In genomic region chr1:999797-1000356, GRCh38 we compare ENCODE assay signal across 1 cellular context.
TF ChIP-seq lines count a peak whose summit lies in the region.

Gene HES4, minus strand, starts transcription at chr1:1000097. Its CDS starts 124 bp downstream, at chr1:999973.

TF ChIP-seq in HEK293, 187 proteins besides CTCF, POLR2A, EP300 and RAD21 (continued from another document):
- TF ChIP-seq KLF8 (tag by site-specific recombination; IDR thresholded peaks at IDR 0.05) (peak; percentile 6; the same call in 1 of the 2 replicates), ZNF561 (tag by site-specific recombination; IDR thresholded peaks at IDR 0.05; ENCODE audit: borderline replicate concordance) (peak; percentile 47; the same call in 1 of the 2 replicates), ZBTB8A (tag by site-specific recombination; IDR thresholded peaks at IDR 0.05) (peak; percentile 84), ZNF302 (tag by site-specific recombination; IDR thresholded peaks at IDR 0.05; ENCODE audit: low read depth) (no peak), ZNF639 (tag by site-specific recombination; IDR thresholded peaks at IDR 0.05) (no peak), ZFP69B (tag by site-specific recombination; IDR thresholded peaks at IDR 0.05) (peak; percentile 68), EGR2 (tag by site-specific recombination; IDR thresholded peaks at IDR 0.05; ENCODE audit: low read depth) (peak; percentile 74), GLIS1 (tag by site-specific recombination; IDR thresholded peaks at IDR 0.05) (peak; percentile 75), IKZF3 (tag by site-specific recombination; IDR thresholded peaks at IDR 0.05) (peak; percentile 58), MYNN (tag by site-specific recombination; IDR thresholded peaks at IDR 0.05; ENCODE audit: borderline replicate concordance) (no peak), ZNF677 (tag by site-specific recombination; IDR thresholded peaks at IDR 0.05) (peak; percentile 29; the same call in 1 of the 2 replicates), ZIC2 (tag by site-specific recombination; IDR thresholded peaks at IDR 0.05) (peak; percentile 69; the same call in 1 of the 2 replicates), ZFHX2 (tag by site-specific recombination; conservative IDR thresholded peaks at IDR 0.05) (peak; percentile 90)
- TF ChIP-seq, protein P1, sequence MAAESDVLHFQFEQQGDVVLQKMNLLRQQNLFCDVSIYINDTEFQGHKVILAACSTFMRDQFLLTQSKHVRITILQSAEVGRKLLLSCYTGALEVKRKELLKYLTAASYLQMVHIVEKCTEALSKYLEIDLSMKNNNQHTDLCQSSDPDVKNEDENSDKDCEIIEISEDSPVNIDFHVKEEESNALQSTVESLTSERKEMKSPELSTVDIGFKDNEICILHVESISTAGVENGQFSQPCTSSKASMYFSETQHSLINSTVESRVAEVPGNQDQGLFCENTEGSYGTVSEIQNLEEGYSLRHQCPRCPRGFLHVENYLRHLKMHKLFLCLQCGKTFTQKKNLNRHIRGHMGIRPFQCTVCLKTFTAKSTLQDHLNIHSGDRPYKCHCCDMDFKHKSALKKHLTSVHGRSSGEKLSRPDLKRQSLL (tag by site-specific recombination; IDR thresholded peaks at IDR 0.05), result peak; percentile 58
- TF ChIP-seq, protein P2, sequence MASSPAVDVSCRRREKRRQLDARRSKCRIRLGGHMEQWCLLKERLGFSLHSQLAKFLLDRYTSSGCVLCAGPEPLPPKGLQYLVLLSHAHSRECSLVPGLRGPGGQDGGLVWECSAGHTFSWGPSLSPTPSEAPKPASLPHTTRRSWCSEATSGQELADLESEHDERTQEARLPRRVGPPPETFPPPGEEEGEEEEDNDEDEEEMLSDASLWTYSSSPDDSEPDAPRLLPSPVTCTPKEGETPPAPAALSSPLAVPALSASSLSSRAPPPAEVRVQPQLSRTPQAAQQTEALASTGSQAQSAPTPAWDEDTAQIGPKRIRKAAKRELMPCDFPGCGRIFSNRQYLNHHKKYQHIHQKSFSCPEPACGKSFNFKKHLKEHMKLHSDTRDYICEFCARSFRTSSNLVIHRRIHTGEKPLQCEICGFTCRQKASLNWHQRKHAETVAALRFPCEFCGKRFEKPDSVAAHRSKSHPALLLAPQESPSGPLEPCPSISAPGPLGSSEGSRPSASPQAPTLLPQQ (tag by site-specific recombination; IDR thresholded peaks at IDR 0.05), result peak; percentile 94
- TF ChIP-seq, protein P3, sequence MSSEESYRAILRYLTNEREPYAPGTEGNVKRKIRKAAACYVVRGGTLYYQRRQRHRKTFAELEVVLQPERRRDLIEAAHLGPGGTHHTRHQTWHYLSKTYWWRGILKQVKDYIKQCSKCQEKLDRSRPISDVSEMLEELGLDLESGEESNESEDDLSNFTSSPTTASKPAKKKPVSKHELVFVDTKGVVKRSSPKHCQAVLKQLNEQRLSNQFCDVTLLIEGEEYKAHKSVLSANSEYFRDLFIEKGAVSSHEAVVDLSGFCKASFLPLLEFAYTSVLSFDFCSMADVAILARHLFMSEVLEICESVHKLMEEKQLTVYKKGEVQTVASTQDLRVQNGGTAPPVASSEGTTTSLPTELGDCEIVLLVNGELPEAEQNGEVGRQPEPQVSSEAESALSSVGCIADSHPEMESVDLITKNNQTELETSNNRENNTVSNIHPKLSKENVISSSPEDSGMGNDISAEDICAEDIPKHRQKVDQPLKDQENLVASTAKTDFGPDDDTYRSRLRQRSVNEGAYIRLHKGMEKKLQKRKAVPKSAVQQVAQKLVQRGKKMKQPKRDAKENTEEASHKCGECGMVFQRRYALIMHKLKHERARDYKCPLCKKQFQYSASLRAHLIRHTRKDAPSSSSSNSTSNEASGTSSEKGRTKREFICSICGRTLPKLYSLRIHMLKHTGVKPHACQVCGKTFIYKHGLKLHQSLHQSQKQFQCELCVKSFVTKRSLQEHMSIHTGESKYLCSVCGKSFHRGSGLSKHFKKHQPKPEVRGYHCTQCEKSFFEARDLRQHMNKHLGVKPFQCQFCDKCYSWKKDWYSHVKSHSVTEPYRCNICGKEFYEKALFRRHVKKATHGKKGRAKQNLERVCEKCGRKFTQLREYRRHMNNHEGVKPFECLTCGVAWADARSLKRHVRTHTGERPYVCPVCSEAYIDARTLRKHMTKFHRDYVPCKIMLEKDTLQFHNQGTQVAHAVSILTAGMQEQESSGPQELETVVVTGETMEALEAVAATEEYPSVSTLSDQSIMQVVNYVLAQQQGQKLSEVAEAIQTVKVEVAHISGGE (tag by site-specific recombination; conservative IDR thresholded peaks at IDR 0.05; ENCODE audit: low read depth), result no peak
